Comparison of ENCODE assay signal across 10 cellular contexts in the genomic region with DNA sequence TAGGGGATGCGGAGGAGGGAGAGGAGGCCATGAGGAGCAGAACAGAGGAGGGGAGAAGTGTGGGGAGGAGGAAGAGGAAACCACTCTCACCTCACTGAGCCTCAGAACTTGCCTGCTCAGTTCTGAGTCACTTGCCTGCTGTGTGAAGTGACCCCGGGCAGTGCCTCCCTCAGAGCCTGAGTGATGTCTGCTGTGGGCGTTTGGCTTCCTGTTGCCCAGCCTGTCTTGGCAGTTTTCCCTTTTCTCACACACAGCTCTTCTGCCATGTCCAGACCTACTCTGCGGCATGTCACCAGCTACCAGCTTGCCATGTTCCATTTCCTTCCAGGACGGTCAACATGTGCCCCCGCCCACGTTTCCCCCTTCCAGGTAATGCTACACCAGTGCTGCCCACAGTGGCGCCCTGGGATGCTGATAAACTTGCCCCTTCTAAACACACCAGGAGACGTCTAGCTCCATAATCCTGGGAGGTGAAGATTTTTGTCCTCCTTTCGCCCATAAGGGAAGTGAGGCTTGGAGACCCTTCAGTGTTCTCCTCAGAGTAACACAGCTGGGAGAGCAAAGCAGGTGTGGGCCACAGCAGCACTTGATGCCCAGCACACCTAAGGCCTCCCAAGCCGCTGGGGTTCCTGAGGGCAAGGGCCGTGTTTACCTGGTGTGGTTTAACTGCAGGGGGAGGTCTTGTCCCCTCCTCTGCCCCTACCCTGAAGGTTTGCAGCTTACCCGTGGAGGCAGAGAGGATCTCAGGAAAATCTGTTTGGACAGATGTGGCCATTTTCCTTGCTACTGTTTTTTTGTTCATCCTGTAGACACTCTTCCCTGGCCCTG.
DNase-seq lines count a peak whose midpoint lies in the region; ATAC-seq lines count a peak whose summit lies in the region.
"Had no signal": no experiment of that assay in that cellular context is flagged by ENCODE, and none has a peak within 500 bp of the region (broad histone marks: within the 10 kb centered on the region; RNA-seq: fewer than 3 reads in every experiment).

No MANE protein-coding gene starts in this region.

- DNase-seq in ELR (ENCODE audit: low read depth) (peak; percentile 72), NK-92 (lab: John Stamatoyannopoulos, UW; ENCODE audit: unreplicated experiment) (peak; percentile 36), cerebellum (ENCODE audit: low spot score) (peak; percentile 73), posterior cingulate gyrus (peak in 6 of 10 donors; percentile 13 to 92 (median 55)), NCI-H69 (lab: John Stamatoyannopoulos, UW) (no peak)
- no peak for DNase-seq in stimulated activated naive CD4-positive, alpha-beta T cell treated with Interleukin-2 at 50 U/mL for 16 hours (lab: John Stamatoyannopoulos, UW)
- DNase-seq: effector memory CD4-positive, alpha-beta T cell had no signal

- intact Hi-C loops in posterior cingulate gyrus (cut with DNase I): no loop called here

- ATAC-seq in GM21423 (IDR thresholded peaks at IDR 0.05; ENCODE audit: unreplicated experiment) (no peak), HG02840 (IDR thresholded peaks at IDR 0.05; ENCODE audit: low FRiP score, unreplicated experiment) (no peak)
- ATAC-seq: Panc1 had no signal

Comparison
In these comparisons a context has a peak if more than half of its experiments do, and no peak if none do; other contexts are left out.
1. DNase-seq: peak in ELR (single experiment), NK-92 (single experiment), cerebellum (single experiment) and posterior cingulate gyrus (6 of 10); none in stimulated activated naive CD4-positive, alpha-beta T cell treated with Interleukin-2 at 50 U/mL for 16 hours (single experiment) and NCI-H69 (single experiment).